Comparison of ENCODE assay signal across 13 cellular contexts in genomic region chr15:101266787-101267186, GRCh38. TPM values are rescaled to one million over a fixed set of nuclear protein-coding genes. Genes with fewer than 3 reads are reported as not detected.
A peak's percentile ranks its signal among the peaks of the same experiment; 100 is the strongest.
DNase-seq lines count a peak whose midpoint lies in the region; ATAC-seq and TF ChIP-seq lines count a peak whose summit lies in the region.
"Had no signal": no experiment of that assay in that cellular context is flagged by ENCODE, and none has a peak within 500 bp of the region (broad histone marks: within the 10 kb centered on the region; RNA-seq: fewer than 3 reads in every experiment).

No MANE protein-coding gene starts in this region.

- DNase-seq in heart left ventricle: no peak
- DNase-seq in Right ventricle myocardium superior: no peak
- no peak for DNase-seq in heart right ventricle
- DNase-seq in gastrocnemius medialis: no peak
- DNase-seq in aorta: peak in 1 of 2 donors; percentile 62
- DNase-seq in dermis blood vessel endothelial cell: no peak
- DNase-seq in NCI-H1417 treated with DMSO at 0.1 percent for 48 hours (lab: John Stamatoyannopoulos, UW): no peak
- no peak for DNase-seq in Kasumi-1 (lab: John Stamatoyannopoulos, UW)
- DNase-seq: activated CD4-positive, alpha-beta memory T cell treated with anti-CD3 and anti-CD28 coated beads, Interleukin-2, amount 10 ng/mL, durations not matched to agents 7 days and 5 days; amniotic stem cell; COR-L47; NCI-H1436; NCI-H446 treated with DMSO at 0.1 percent for 48 hours had no signal

- peaks cover 0 to 38% (median 12%) of the 10 kb centered on the region in 12 donors for H3K4me1 ChIP-seq in heart left ventricle
- H3K4me1 ChIP-seq in heart right ventricle: peaks cover 0 to 46% (median 9%) of the 10 kb centered on the region in 9 donors
- H3K4me1 ChIP-seq in gastrocnemius medialis: peaks cover 0 to 17% of the 10 kb centered on the region in 2 donors
- H3K4me1 ChIP-seq in aorta (ENCODE audit: control insufficient read depth in 1 of 2, insufficient read depth in 2 of 2, low read length in 2 of 2): no peaks in the 10 kb centered on the region

- H3K9me3 ChIP-seq in heart left ventricle (no peaks in the 10 kb centered on the region), heart right ventricle (no peaks in the 10 kb centered on the region), gastrocnemius medialis (no peaks in the 10 kb centered on the region), aorta (ENCODE audit: control insufficient read depth, low read length) (no peaks in the 10 kb centered on the region)

- in situ Hi-C loops in gastrocnemius medialis (cut with MboI; ENCODE audit: low sequenced_read_pairs in 4 of 4): loop anchor here (10.0 to 25.0 kb wide), 4 partner anchors 354 to 654 kb away; partner anchors contain the start of genes ASB7 (in 2 of the 4), LINS1 (in 2 of the 4) and LRRK1 (in 2 of the 4)

- ATAC-seq in heart left ventricle: no peak
- ATAC-seq in Right ventricle myocardium superior (ENCODE audit: poor library complexity): no peak
- peak in 2 of 8 donors; percentile 2 to 6 for ATAC-seq in heart right ventricle
- ATAC-seq in gastrocnemius medialis: peak in 1 of 2 donors; percentile 42
- ATAC-seq in aorta (ENCODE audit: low FRiP score): peak; percentile 12

- TF ChIP-seq CTCF in heart left ventricle (IDR thresholded peaks at IDR 0.05) (no peak), heart right ventricle (IDR thresholded peaks at IDR 0.05) (no peak), gastrocnemius medialis (IDR thresholded peaks at IDR 0.05 in 4 of 5, conservative IDR thresholded peaks at IDR 0.05 in 1 of 5) (no peak)

- TF ChIP-seq POLR2A in heart left ventricle (IDR thresholded peaks at IDR 0.05) (no peak), gastrocnemius medialis (IDR thresholded peaks at IDR 0.05) (no peak)

- H3K36me3 ChIP-seq in heart left ventricle (peaks cover 0 to 29% (median 23%) of the 10 kb centered on the region in 9 donors), heart right ventricle (peaks cover 0 to 35% (median 15%) of the 10 kb centered on the region in 9 donors), gastrocnemius medialis (peaks cover 0 to 24% of the 10 kb centered on the region in 2 donors), aorta (ENCODE audit: control insufficient read depth in 1 of 2, insufficient read depth in 2 of 2, low read length in 1 of 2) (peaks cover 0 to 4% of the 10 kb centered on the region in 2 donors)

- intact Hi-C loops in heart left ventricle (cut with DNase I) (loop anchor here in 4 of 10 donors (10.0 kb wide), 3 partner anchors 352 to 662 kb away; partner anchors contain the start of genes ASB7 (in 2 of the 4), LINS1 (in 2 of the 4) and LRRK1 (in 1 of the 4)), Right ventricle myocardium superior (cut with DNase I) (loop anchor here (10.0 kb wide), 1 partner anchor 342 kb away; no protein-coding TSS in a partner anchor), heart right ventricle (cut with DNase I) (loop anchor here in 3 of 10 donors (10.0 kb wide), 3 partner anchors 342 to 642 kb away; partner anchors contain the start of gene LRRK1 (in 1 of the 3)), gastrocnemius medialis (cut with DNase I; ENCODE audit: low total_unique reads) (no loop called here), aorta (cut with DNase I) (no loop called here)

- H3K4me3 ChIP-seq in heart left ventricle: no peak overlapping the region
- no peak overlapping the region for H3K4me3 ChIP-seq in heart right ventricle
- H3K4me3 ChIP-seq in gastrocnemius medialis: peak overlapping the region in 1 of 4 donors; percentile 17
- no peak overlapping the region for H3K4me3 ChIP-seq in aorta (ENCODE audit: low read length in 2 of 2)

- no peaks in the 10 kb centered on the region for H3K27me3 ChIP-seq in heart left ventricle
- no peaks in the 10 kb centered on the region for H3K27me3 ChIP-seq in heart right ventricle
- H3K27me3 ChIP-seq in gastrocnemius medialis: no peaks in the 10 kb centered on the region
- H3K27me3 ChIP-seq in aorta (ENCODE audit: control insufficient read depth in 1 of 2, insufficient read depth in 2 of 2, low read length in 1 of 2): no peaks in the 10 kb centered on the region

- H3K27ac ChIP-seq in heart left ventricle: peak overlapping the region in 9 of 12 donors; percentile 5 to 81 (median 55)
- H3K27ac ChIP-seq in heart right ventricle: peak overlapping the region in 6 of 10 donors; percentile 31 to 70 (median 56)
- peak overlapping the region; percentile 37 to 57 (median 52) for H3K27ac ChIP-seq in gastrocnemius medialis
- peak overlapping the region in 1 of 2 donors; percentile 28 for H3K27ac ChIP-seq in aorta (ENCODE audit: low read depth in 1 of 2, low read length in 2 of 2)

- 67 to 74% (median 70%) methylated on average over 7 to 9 of the region's 9 CpGs for WGBS in heart left ventricle, 4 donors
- 68 to 70% methylated on average over 9 of the region's 9 CpGs for WGBS in heart right ventricle, 2 donors
- WGBS in aorta, 2 donors: 47 to 52% methylated on average over 9 of the region's 9 CpGs

RNA-seq across cellular contexts. Expression of gene SELENOS, which starts 10.5 kb away (rescaled TPM):
- total RNA-seq in heart left ventricle (10 to 100 TPM; 38.7 to 72.4 (median 47.5) TPM), Right ventricle myocardium superior (41.1 TPM), heart right ventricle (10 to 100 TPM; 28.4 to 90.6 (median 42.7) TPM), gastrocnemius medialis (100 to 1,000 TPM in 1 of 4 donors, 10 to 100 TPM in 3; 74.9 to 106 (median 89.1) TPM), aorta (10 to 100 TPM; 69.0 to 74.3 TPM), dermis blood vessel endothelial cell (56.2 and 82.7 TPM in 2 replicates)
- polyA plus RNA-seq in heart left ventricle (100 to 1,000 TPM in 1 of 2 donors, 10 to 100 TPM in 1; 52.5 to 209 TPM), heart right ventricle (100 to 1,000 TPM in 1 of 2 donors, 10 to 100 TPM in 1; 48.4 to 192 TPM), aorta (100 to 1,000 TPM; 115 to 123 TPM)

RNA-seq across cellular contexts. Expression of gene CHSY1, which starts 14.9 kb away (rescaled TPM):
- total RNA-seq in heart left ventricle (10 to 100 TPM in 7 of 9 donors, 1 to 10 TPM in 2; 8.7 to 41.3 (median 11.1) TPM), Right ventricle myocardium superior (12.7 TPM), heart right ventricle (10 to 100 TPM in 8 of 10 donors, 1 to 10 TPM in 2; 9.7 to 35.1 (median 15.7) TPM), gastrocnemius medialis (1 to 10 TPM; 4.6 to 8.3 (median 7.1) TPM), aorta (10 to 100 TPM; 65.4 to 78.4 TPM), dermis blood vessel endothelial cell (47.7 and 49.0 TPM in 2 replicates)
- polyA plus RNA-seq in heart left ventricle (1 to 10 TPM; 5.6 to 8.7 TPM), heart right ventricle (10 to 100 TPM in 1 of 2 donors, 1 to 10 TPM in 1; 6.9 to 11.3 TPM), aorta (10 to 100 TPM; 10.8 to 34.2 TPM)

RNA-seq across cellular contexts. Expression of gene SNRPA1, which starts 28.3 kb away (rescaled TPM):
- 10 to 100 TPM; 17.6 to 44.3 (median 28.6) TPM for total RNA-seq in heart left ventricle
- 10 to 100 TPM; 30.2 to 57.8 TPM for polyA plus RNA-seq in heart left ventricle
- 27.9 TPM for total RNA-seq in Right ventricle myocardium superior
- 10 to 100 TPM; 23.8 to 36.3 (median 29.9) TPM for total RNA-seq in heart right ventricle
- polyA plus RNA-seq in heart right ventricle: 10 to 100 TPM; 25.0 to 51.4 TPM
- 10 to 100 TPM; 19.6 to 59.1 (median 26.2) TPM for total RNA-seq in gastrocnemius medialis
- 10 to 100 TPM; 46.4 to 49.2 TPM for total RNA-seq in aorta
- polyA plus RNA-seq in aorta: 10 to 100 TPM; 37.6 to 54.1 TPM
- total RNA-seq in dermis blood vessel endothelial cell: 13.3 and 22.9 TPM in 2 replicates
